In the genomic region with DNA sequence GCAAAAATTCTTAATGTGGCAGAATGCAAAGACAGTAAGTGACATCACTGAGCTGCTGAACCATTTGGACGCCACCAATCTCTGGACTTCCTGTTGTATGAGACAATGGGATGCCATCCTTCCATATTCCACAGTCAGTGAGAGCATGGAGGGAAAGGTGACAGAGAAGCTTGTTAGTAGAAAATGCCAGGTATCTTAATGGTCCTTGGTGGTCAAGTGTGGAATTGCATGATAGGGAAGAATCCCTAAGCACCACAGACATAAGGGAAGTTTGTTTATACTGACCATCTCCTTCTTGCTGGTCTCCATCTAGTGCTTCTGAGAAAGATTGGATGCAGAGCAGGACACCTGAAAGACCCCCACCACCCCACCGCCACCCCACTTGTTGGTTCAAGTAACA, we compare ENCODE assay signal across 30 cellular contexts.
DNase-seq lines count a peak whose midpoint lies in the region; ATAC-seq, FAIRE-seq and TF ChIP-seq lines count a peak whose summit lies in the region.
"Had no signal": no experiment of that assay in that cellular context is flagged by ENCODE, and none has a peak within 500 bp of the region (broad histone marks: within the 10 kb centered on the region; RNA-seq: fewer than 3 reads in every experiment).

No MANE protein-coding gene starts in this region.

- WGBS in H9 (ENCODE audit: extremely low coverage, insufficient read length, low lambda C conversion rate): no CpG with 5 or more reads among the region's 2 CpGs
- WGBS in K562 (ENCODE audit: insufficient coverage, low coverage, missing lambda C conversion rate): 22% methylated on average over 2 of the region's 2 CpGs
- WGBS in mesendoderm (ENCODE audit: extremely low coverage, insufficient coverage, low lambda C conversion rate): no CpG with 5 or more reads among the region's 2 CpGs

- H3K4me3 ChIP-seq in K562 (no peak overlapping the region), mesendoderm (ENCODE audit: low read length) (no peak overlapping the region)
- H3K4me3 ChIP-seq: A549; BLaER1 treated with 17β-estradiol and CSF1 and Interleukin-3, amounts not matched to agents 10 nM and 100 nM; SJSA1 had no signal

- TF ChIP-seq CTCF in GM12873 (IDR thresholded peaks at IDR 0.05; ENCODE audit: insufficient read depth, low read depth, low read length, missing control alignments) (peak; percentile 9), H9 (conservative IDR thresholded peaks at IDR 0.05) (peak; percentile 39; the same call in 2 of the 3 replicates), K562 (IDR thresholded peaks at IDR 0.05 in 2 of 3, conservative IDR thresholded peaks at IDR 0.05 in 1 of 3; ENCODE audit: insufficient read depth in 2 of 3, low read depth in 1 of 3, low read length in 3 of 3) (0 out of 6 replicates have a peak, but pooled peaks of 1 of the 3 experiments have one; percentile 25)

- intact Hi-C loops in K562 (cut with micrococcal nuclease): no loop called here

- H3K23ac ChIP-seq in H9 (ENCODE audit: insufficient read length, low read depth, low read length) (no peak overlapping the region), mesendoderm (ENCODE audit: low read length) (no peak overlapping the region)

- H4K8ac ChIP-seq in H9 (replicated peaks; ENCODE audit: insufficient read length, low read depth, low read length) (no peak overlapping the region), mesendoderm (ENCODE audit: low read depth, low read length) (no peak overlapping the region)

- H3K27ac Mint-ChIP-seq in H9: no peak overlapping the region
- H3K27ac Mint-ChIP-seq in immature natural killer cell: no peak overlapping the region
- H3K27ac Mint-ChIP-seq: HFFc6, IgD-negative memory B cell, T-cell had no signal

- POLR2A ChIA-PET in K562 (lab: Yijun Ruan, JAX): no interaction called here

- H2AK5ac ChIP-seq in H9 (ENCODE audit: insufficient read length, low read length) (no peak overlapping the region), mesendoderm (ENCODE audit: low read length) (no peak overlapping the region)

- in situ Hi-C loops in K562 (cut with MboI): no loop called here

- H3K9me1 ChIP-seq in K562 (ENCODE audit: control insufficient read depth, insufficient read depth, low read length): no peaks in the 10 kb centered on the region

- H4K5ac ChIP-seq in H9 (ENCODE audit: insufficient read length, low read depth, low read length) (no peak overlapping the region), mesendoderm (ENCODE audit: low read length) (no peak overlapping the region)

- no peak overlapping the region for H2BK20ac ChIP-seq in H9 (ENCODE audit: low read depth, low read length, poor library complexity, severe bottlenecking)

- H3K9me3 ChIP-seq in H9 (ENCODE audit: control insufficient read depth, low read depth, low read length) (no peaks in the 10 kb centered on the region), K562 (replicated peaks; ENCODE audit: control insufficient read depth, insufficient read depth, low read depth, low read length) (no peaks in the 10 kb centered on the region)
- H3K9me3 ChIP-seq: A549; BLaER1 treated with 17β-estradiol and CSF1 and Interleukin-3, amounts not matched to agents 10 nM and 100 nM had no signal

- H3K9me3 Mint-ChIP-seq in H9 (peaks cover 0 to 2% of the 10 kb centered on the region in 2 experiments; a peak in 2 of 5 replicates), immature natural killer cell (peaks cover 0 to 8% (median 0%) of the 10 kb centered on the region in 6 donors)

- H3K4me1 Mint-ChIP-seq in H9 (no peaks in the 10 kb centered on the region), immature natural killer cell (no peaks in the 10 kb centered on the region)
- H3K4me1 Mint-ChIP-seq: CD4-positive, alpha-beta memory T cell; IgD-negative memory B cell; T-cell had no signal

- no peaks in the 10 kb centered on the region for H4K20me1 ChIP-seq in H9 (ENCODE audit: control insufficient read depth, insufficient read depth, insufficient read length)
- H4K20me1 ChIP-seq in K562 (replicated peaks; ENCODE audit: control insufficient read depth, insufficient read depth, low read length): no peaks in the 10 kb centered on the region
- H4K20me1 ChIP-seq: BLaER1 treated with 17β-estradiol and CSF1 and Interleukin-3, amounts not matched to agents 10 nM and 100 nM had no signal

- no peaks in the 10 kb centered on the region for H3K36me3 ChIP-seq in K562 (ENCODE audit: control insufficient read depth, insufficient read depth, low read length)
- no peaks in the 10 kb centered on the region for H3K36me3 ChIP-seq in mesendoderm (ENCODE audit: control insufficient read depth, insufficient read depth, low read length)
- H3K36me3 ChIP-seq: BLaER1 treated with 17β-estradiol and CSF1 and Interleukin-3, amounts not matched to agents 10 nM and 100 nM; SJSA1 had no signal

- H3K4me1 ChIP-seq in H9 (ENCODE audit: insufficient read depth, low read length) (no peaks in the 10 kb centered on the region), K562 (replicated peaks in 1 of 2; ENCODE audit: control insufficient read depth in 2 of 2, insufficient read depth in 2 of 2, low read length in 2 of 2) (no peaks in the 10 kb centered on the region), mesendoderm (ENCODE audit: control insufficient read depth, low read depth, low read length) (no peaks in the 10 kb centered on the region)
- H3K4me1 ChIP-seq: A549; BLaER1 treated with 17β-estradiol and CSF1 and Interleukin-3, amounts not matched to agents 10 nM and 100 nM; SJSA1 had no signal

- no peak overlapping the region for H3K4ac ChIP-seq in H9 (ENCODE audit: low read depth, low read length)
- H3K4ac ChIP-seq in mesendoderm (ENCODE audit: low read depth, low read length): no peak overlapping the region

- FAIRE-seq in K562 (lab: Jason Lieb, UNC): no peak
- FAIRE-seq: A549, GM12892, GM19239, H54 had no signal

- H2BK5ac ChIP-seq in H9 (ENCODE audit: insufficient read length, low read length) (no peak overlapping the region), mesendoderm (ENCODE audit: low read length) (no peak overlapping the region)

- no peak overlapping the region for H2BK15ac ChIP-seq in H9 (ENCODE audit: low read depth, low read length)
- H2BK15ac ChIP-seq in mesendoderm (replicated peaks; ENCODE audit: low read depth): no peak overlapping the region

- H3K79me2 ChIP-seq in H9 (ENCODE audit: insufficient read depth, low read length) (no peaks in the 10 kb centered on the region), K562 (ENCODE audit: control insufficient read depth, insufficient read depth, low read length) (no peaks in the 10 kb centered on the region), mesendoderm (ENCODE audit: control insufficient read depth, insufficient read depth, low read length) (no peaks in the 10 kb centered on the region)

- H3K27ac ChIP-seq in H9 (ENCODE audit: insufficient read length, low read depth, low read length) (no peak overlapping the region), K562 (ENCODE audit: extremely low read depth, low read depth, low read length) (no peak overlapping the region), mesendoderm (ENCODE audit: low read depth, low read length) (no peak overlapping the region)
- H3K27ac ChIP-seq: A549; BLaER1 treated with 17β-estradiol and CSF1 and Interleukin-3, amounts not matched to agents 10 nM and 100 nM; SJSA1 had no signal

- ATAC-seq in K562: peak; percentile 68; the same call in 2 of the 3 replicates
- no peak for ATAC-seq in GM18868 (IDR thresholded peaks at IDR 0.05; ENCODE audit: unreplicated experiment)
- ATAC-seq: A549, Right ventricle myocardium inferior, T-cell had no signal

- H3K36me3 Mint-ChIP-seq in H9 (ENCODE audit: insufficient read depth in 1 of 3, low read depth in 3 of 3) (no peaks in the 10 kb centered on the region), immature natural killer cell (no peaks in the 10 kb centered on the region)
- H3K36me3 Mint-ChIP-seq: CD4-positive, alpha-beta memory T cell; IgD-negative memory B cell; T-cell had no signal

- H3K9ac ChIP-seq in H9 (ENCODE audit: extremely low read depth, insufficient read length, low read length) (no peak overlapping the region), K562 (ENCODE audit: insufficient read depth in 1 of 2, low read depth in 2 of 2, low read length in 2 of 2) (no peak overlapping the region), mesendoderm (ENCODE audit: low read length) (no peak overlapping the region)
- H3K9ac ChIP-seq: BLaER1 treated with 17β-estradiol and CSF1 and Interleukin-3, amounts not matched to agents 10 nM and 100 nM had no signal

- CTCF ChIA-PET in K562 (lab: Yijun Ruan, JAX; ENCODE audit: low intra/inter-chr PET ratio): interaction anchor here (0.6 kb wide), 1 partner anchor 257 kb away, joined by 3 read pairs; no protein-coding TSS in a partner anchor

- DNase-seq in H9 (no peak), K562 (ENCODE audit: extremely low read depth in 1 of 4, low spot score in 3 of 4) (no peak), mesendoderm (peak; percentile 40), immature natural killer cell (no peak), NCI-H2081 (lab: John Stamatoyannopoulos, UW) (no peak), CD1c-positive myeloid dendritic cell (ENCODE audit: extremely low spot score) (no peak)
- DNase-seq: AML-193; CD4-positive, alpha-beta memory T cell; COR-L47; DMS79; EL; GDM1; HFFc6; NCI-H1048; NCI-H1417 treated with DMSO at 0.1 percent for 48 hours; NCI-H187; NCI-H2171 treated with DMSO at 0.1 percent for 48 hours; NCI-H345; NCI-H510A treated with DMSO at 0.1 percent for 48 hours; T-cell had no signal

- no peaks in the 10 kb centered on the region for H3K79me1 ChIP-seq in H9 (ENCODE audit: insufficient read depth, low read depth, low read length, poor library complexity, severe bottlenecking)
- no peaks in the 10 kb centered on the region for H3K79me1 ChIP-seq in mesendoderm (ENCODE audit: low read length)

- no TSS peak for BruUV-seq in K562 (replicated peaks; lab: Mats Ljungman, UMichigan)

- TF ChIP-seq EP300 in K562 (IDR thresholded peaks at IDR 0.05; ENCODE audit: low read length): no peak

- no peak overlapping the region for H4K91ac ChIP-seq in H9 (ENCODE audit: insufficient read length, low read depth, low read length)

- H3K56ac ChIP-seq in H9 (ENCODE audit: insufficient read length, low read depth, low read length) (no peak overlapping the region), mesendoderm (ENCODE audit: low read length) (no peak overlapping the region)

- H3K18ac ChIP-seq in H9 (ENCODE audit: insufficient read length, low read depth, low read length): no peak overlapping the region
- no peak overlapping the region for H3K18ac ChIP-seq in mesendoderm (ENCODE audit: low read length)

- no peaks in the 10 kb centered on the region for H3K27me3 ChIP-seq in H9 (ENCODE audit: insufficient read depth, low read length)
- no peaks in the 10 kb centered on the region for H3K27me3 ChIP-seq in K562 (ENCODE audit: control insufficient read depth in 2 of 2, insufficient read depth in 2 of 2, low read length in 2 of 2)
- H3K27me3 ChIP-seq in mesendoderm (ENCODE audit: insufficient read depth, low read length, poor library complexity): no peaks in the 10 kb centered on the region
- H3K27me3 ChIP-seq: BLaER1 treated with 17β-estradiol and CSF1 and Interleukin-3, amounts not matched to agents 10 nM and 100 nM; SJSA1 had no signal

- H3T11ph ChIP-seq in H9 (ENCODE audit: low read length): no peak overlapping the region

- no peak overlapping the region for H3K14ac ChIP-seq in H9 (ENCODE audit: insufficient read depth, low read length)

- H3K4me3 Mint-ChIP-seq in H9 (no peak overlapping the region), immature natural killer cell (no peak overlapping the region)
- H3K4me3 Mint-ChIP-seq: CD4-positive, alpha-beta memory T cell; HFFc6; T-cell had no signal

- no peaks in the 10 kb centered on the region for H3K23me2 ChIP-seq in H9 (ENCODE audit: insufficient read length, low read depth, low read length, poor library complexity, severe bottlenecking)

- H3K27me3 Mint-ChIP-seq in H9 (ENCODE audit: low read depth) (no peaks in the 10 kb centered on the region; the same call in 1 of the 2 replicates), immature natural killer cell (ENCODE audit: low read depth in 3 of 3) (peaks cover 0 to 4% (median 0%) of the 10 kb centered on the region in 3 donors)
- H3K27me3 Mint-ChIP-seq: CD4-positive, alpha-beta memory T cell; IgD-negative memory B cell; T-cell had no signal

- no peak for TF ChIP-seq RAD21 in K562 (CRISPR knock-in tag; conservative IDR thresholded peaks at IDR 0.05 in 1 of 2, IDR thresholded peaks at IDR 0.05 in 1 of 2)

- no peak for TF ChIP-seq POLR2A in K562 (conservative IDR thresholded peaks at IDR 0.05)

- no peak overlapping the region for H2BK12ac ChIP-seq in H9 (ENCODE audit: insufficient read length, low read depth, low read length)

- H2AFZ ChIP-seq in H9 (ENCODE audit: low read length): no peak overlapping the region
- no peak overlapping the region for H2AFZ ChIP-seq in K562 (ENCODE audit: low read depth, low read length)

- H3K4me2 ChIP-seq in H9 (ENCODE audit: insufficient read depth, insufficient read length, low read length) (no peak overlapping the region), K562 (ENCODE audit: insufficient read depth, low read length) (no peak overlapping the region), mesendoderm (ENCODE audit: low read length) (no peak overlapping the region)
- H3K4me2 ChIP-seq: A549; BLaER1 treated with 17β-estradiol and CSF1 and Interleukin-3, amounts not matched to agents 10 nM and 100 nM had no signal

- no peak overlapping the region for H2BK120ac ChIP-seq in H9 (ENCODE audit: low read depth, low read length, poor library complexity, severe bottlenecking)
- no peak overlapping the region for H2BK120ac ChIP-seq in mesendoderm (ENCODE audit: low read depth, low read length)
